18 cellular contexts compared by ENCODE assay signal in the genomic region with DNA sequence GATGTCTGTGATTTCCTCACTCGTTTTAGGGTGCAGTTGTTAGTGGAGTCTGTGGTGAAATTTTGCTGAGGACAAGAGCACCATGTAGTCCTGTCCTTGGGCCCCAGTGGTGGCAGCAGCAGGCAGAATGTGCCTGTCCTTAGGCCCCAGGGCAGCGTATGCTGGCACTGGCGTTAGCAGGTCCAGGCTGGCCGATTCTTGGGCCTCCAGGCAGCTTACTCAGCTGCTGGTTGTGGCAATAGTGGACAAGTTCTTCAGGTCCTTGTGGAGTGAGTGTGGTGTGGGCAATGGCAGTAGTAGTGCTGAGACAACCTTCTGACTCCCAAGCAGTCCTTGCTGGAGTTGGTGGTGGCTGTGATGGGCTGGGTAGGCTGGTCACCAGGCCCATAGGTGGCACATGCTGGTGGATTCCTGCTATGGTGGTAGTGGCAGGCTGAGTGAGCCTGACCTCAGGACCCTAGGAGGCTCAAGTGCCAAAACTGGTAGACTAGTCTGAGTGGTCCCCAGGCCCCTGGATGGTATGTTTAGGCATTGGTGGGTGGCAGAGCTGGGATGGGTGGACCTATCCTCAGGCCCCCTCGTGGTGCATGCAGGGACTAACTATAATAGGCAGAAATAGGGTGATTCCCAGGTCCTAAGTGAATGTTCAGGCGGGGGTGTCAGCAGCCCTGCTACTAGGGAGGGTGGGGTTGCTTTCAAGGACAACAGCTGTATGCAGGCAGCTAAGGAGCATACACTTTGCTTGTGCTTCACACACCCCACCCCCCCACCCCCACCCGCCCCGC. TPM values are rescaled to one million over a fixed set of nuclear protein-coding genes. Genes with fewer than 3 reads are reported as not detected.
A peak's percentile ranks its signal among the peaks of the same experiment; 100 is the strongest.
DNase-seq lines count a peak whose midpoint lies in the region; ATAC-seq and TF ChIP-seq lines count a peak whose summit lies in the region.
"Had no signal": no experiment of that assay in that cellular context is flagged by ENCODE, and none has a peak within 500 bp of the region (broad histone marks: within the 10 kb centered on the region; RNA-seq: fewer than 3 reads in every experiment).

No MANE protein-coding gene starts in this region.

- H3K4me1 ChIP-seq in NT2/D1 (ENCODE audit: insufficient read depth, insufficient read length) = no peaks in the 10 kb centered on the region
- H3K4me1 ChIP-seq in osteoblast (ENCODE audit: insufficient read depth, low read length) = no peaks in the 10 kb centered on the region
- no peaks in the 10 kb centered on the region for H3K4me1 ChIP-seq in gastrocnemius medialis
- H3K4me1 ChIP-seq: BLaER1 treated with 17β-estradiol and CSF1 and Interleukin-3, amounts not matched to agents 10 nM and 100 nM had no signal

- TF ChIP-seq CTCF in osteoblast (IDR thresholded peaks at IDR 0.05; ENCODE audit: extremely low read depth, low read depth, low read length) (no peak), gastrocnemius medialis (IDR thresholded peaks at IDR 0.05 in 4 of 5, conservative IDR thresholded peaks at IDR 0.05 in 1 of 5) (no peak)

- no peak overlapping the region for H2AFZ ChIP-seq in osteoblast (ENCODE audit: low read length)
- H2AFZ ChIP-seq: GM23248, PC-9 had no signal

- no peak overlapping the region for H3K9ac ChIP-seq in NT2/D1 (ENCODE audit: insufficient read length, low read depth)
- H3K9ac ChIP-seq: BLaER1 treated with 17β-estradiol and CSF1 and Interleukin-3, amounts not matched to agents 10 nM and 100 nM; GM23248 had no signal

- no peak for TF ChIP-seq POLR2A in gastrocnemius medialis (IDR thresholded peaks at IDR 0.05)

- H3K27ac ChIP-seq in osteoblast (ENCODE audit: low read depth, low read length) = no peak overlapping the region
- H3K27ac ChIP-seq in gastrocnemius medialis = no peak overlapping the region
- H3K27ac ChIP-seq: BLaER1 treated with 17β-estradiol and CSF1 and Interleukin-3, amounts not matched to agents 10 nM and 100 nM; GM23248; PC-9 had no signal

- H3K27me3 ChIP-seq in NT2/D1 (ENCODE audit: insufficient read depth, insufficient read length) = no peaks in the 10 kb centered on the region
- no peaks in the 10 kb centered on the region for H3K27me3 ChIP-seq in osteoblast (ENCODE audit: insufficient read depth, low read length)
- no peaks in the 10 kb centered on the region for H3K27me3 ChIP-seq in gastrocnemius medialis
- H3K27me3 ChIP-seq: BLaER1 treated with 17β-estradiol and CSF1 and Interleukin-3, amounts not matched to agents 10 nM and 100 nM had no signal

- no peaks in the 10 kb centered on the region for H3K79me2 ChIP-seq in osteoblast (ENCODE audit: insufficient read depth, low read length)

- peak; percentile 27 for DNase-seq in NCI-H748 (lab: John Stamatoyannopoulos, UW; ENCODE audit: unreplicated experiment)
- no peak for DNase-seq in NCI-H748 treated with DMSO at 0.1 percent for 48 hours (lab: John Stamatoyannopoulos, UW)
- no peak for DNase-seq in NT2/D1 (ENCODE audit: low read depth, low spot score)
- DNase-seq in osteoblast (ENCODE audit: insufficient read length, low spot score, missing footprints) = peak; percentile 42
- DNase-seq in inferior parietal cortex (ENCODE audit: extremely low spot score) = no peak
- DNase-seq in gastrocnemius medialis = no peak
- no peak for DNase-seq in Right ventricle myocardium superior
- DNase-seq: activated CD4-positive, alpha-beta T cell treated with anti-CD3 and anti-CD28 coated beads, Interleukin-2, amount 50 U/mL, for 1 hour; activated gamma-delta T cell treated with Interleukin-2 at 50 U/mL for 16 hours; DMS79; GM23248; KBM-7; left cardiac atrium; NCI-H2029 treated with DMSO at 0.1 percent for 48 hours; NCI-H524 treated with DMSO at 0.1 percent for 48 hours; PC-9 had no signal

- H3K4me3 ChIP-seq in NT2/D1 (ENCODE audit: insufficient read length, low read depth) (peak overlapping the region; percentile 51), osteoblast (ENCODE audit: insufficient read depth, low read length) (no peak overlapping the region), gastrocnemius medialis (no peak overlapping the region)
- H3K4me3 ChIP-seq: BLaER1 treated with 17β-estradiol and CSF1 and Interleukin-3, amounts not matched to agents 10 nM and 100 nM; GM23248; PC-9 had no signal

- H3K4me2 ChIP-seq in osteoblast (ENCODE audit: insufficient read depth, low read length) = no peak overlapping the region
- H3K4me2 ChIP-seq: BLaER1 treated with 17β-estradiol and CSF1 and Interleukin-3, amounts not matched to agents 10 nM and 100 nM; PC-9 had no signal

- ATAC-seq in esophagus mucosa (peak; percentile 99), gastrocnemius medialis (no peak), Right ventricle myocardium superior (ENCODE audit: poor library complexity) (no peak)
- ATAC-seq: left cardiac atrium had no signal

- intact Hi-C loops in gastrocnemius medialis (cut with DNase I; ENCODE audit: low total_unique reads) (no loop called here), Right ventricle myocardium superior (cut with DNase I) (no loop called here)

- H4K20me1 ChIP-seq in osteoblast (ENCODE audit: insufficient read depth, low read length) = no peaks in the 10 kb centered on the region
- H4K20me1 ChIP-seq: BLaER1 treated with 17β-estradiol and CSF1 and Interleukin-3, amounts not matched to agents 10 nM and 100 nM had no signal

- H3K36me3 ChIP-seq in NT2/D1 (ENCODE audit: insufficient read depth, insufficient read length, low read length) (peaks cover 2% of the 10 kb centered on the region), osteoblast (ENCODE audit: insufficient read depth, low read length) (no peaks in the 10 kb centered on the region), gastrocnemius medialis (no peaks in the 10 kb centered on the region)
- H3K36me3 ChIP-seq: BLaER1 treated with 17β-estradiol and CSF1 and Interleukin-3, amounts not matched to agents 10 nM and 100 nM had no signal

- H3K9me3 ChIP-seq in NT2/D1 (ENCODE audit: insufficient read depth, low read length) = peaks cover 19% of the 10 kb centered on the region; the same call in 1 of the 2 replicates
- H3K9me3 ChIP-seq in osteoblast (ENCODE audit: low read depth, low read length) = no peaks in the 10 kb centered on the region
- no peaks in the 10 kb centered on the region for H3K9me3 ChIP-seq in gastrocnemius medialis
- H3K9me3 ChIP-seq: BLaER1 treated with 17β-estradiol and CSF1 and Interleukin-3, amounts not matched to agents 10 nM and 100 nM had no signal

- in situ Hi-C loops in gastrocnemius medialis (cut with MboI; ENCODE audit: low sequenced_read_pairs in 4 of 4) = no loop called here

RNA-seq across cellular contexts. Expression of a gene that starts 56.3 kb away (rescaled TPM):
- 7.3 TPM for total RNA-seq in esophagus mucosa
- total RNA-seq in osteoblast = 8.3 and 11.2 TPM in 2 replicates
- total RNA-seq in gastrocnemius medialis = 1 to 10 TPM in 3 of 4 donors, under 1 TPM in 1; 0.75 to 4.9 (median 4.2) TPM
- total RNA-seq in Right ventricle myocardium superior = 6.5 TPM

Comparison
In these comparisons a context has a peak if more than half of its experiments do, and no peak if none do; other contexts are left out.
1. DNase-seq: peak in NCI-H748 (single experiment) and osteoblast (single experiment); none in NCI-H748 treated with DMSO at 0.1 percent for 48 hours (single experiment), NT2/D1 (single experiment), inferior parietal cortex (single experiment), gastrocnemius medialis (0 of 2) and Right ventricle myocardium superior (single experiment).